1 cellular context compared by ENCODE assay signal in genomic region chr20:21020656-21021004, GRCh38.
TF ChIP-seq lines count a peak whose summit lies in the region.

No MANE protein-coding gene starts in this region.

TF ChIP-seq in HepG2, 621 proteins besides CTCF, POLR2A, EP300 and RAD21 (continued from another document and continues in another):
- peak; percentile 84 for TF ChIP-seq CEBPB (IDR thresholded peaks at IDR 0.05; ENCODE audit: borderline replicate concordance, low read depth, low read length)
- no peak for TF ChIP-seq BATF2 (CRISPR knock-in tag; IDR thresholded peaks at IDR 0.05)
- TF ChIP-seq TERF1 (CRISPR knock-in tag; IDR thresholded peaks at IDR 0.05): no peak
- TF ChIP-seq ARID2 (CRISPR knock-in tag; IDR thresholded peaks at IDR 0.05; ENCODE audit: borderline replicate concordance): no peak
- TF ChIP-seq ZNF138 (CRISPR knock-in tag; IDR thresholded peaks at IDR 0.05; ENCODE audit: low read depth): no peak
- no peak for TF ChIP-seq ZNF232 (CRISPR knock-in tag; IDR thresholded peaks at IDR 0.05; ENCODE audit: borderline replicate concordance)
- TF ChIP-seq FOXP1 (IDR thresholded peaks at IDR 0.05): no peak
- peak; percentile 19; the same call in 1 of the 2 replicates for TF ChIP-seq FOXP1 (CRISPR knock-in tag; IDR thresholded peaks at IDR 0.05)
- no peak for TF ChIP-seq ZNF788 (CRISPR knock-in tag; IDR thresholded peaks at IDR 0.05; ENCODE audit: borderline replicate concordance)
- no peak for TF ChIP-seq JUNB (CRISPR knock-in tag; IDR thresholded peaks at IDR 0.05; ENCODE audit: borderline replicate concordance)
- no peak for TF ChIP-seq ZBTB14 (CRISPR knock-in tag; IDR thresholded peaks at IDR 0.05)
- TF ChIP-seq BCL3 (CRISPR knock-in tag; IDR thresholded peaks at IDR 0.05): no peak
- no peak for TF ChIP-seq ZNF543 (CRISPR knock-in tag; IDR thresholded peaks at IDR 0.05)
- TF ChIP-seq ARID3A (IDR thresholded peaks at IDR 0.05; ENCODE audit: low read depth, low read length): no peak
- TF ChIP-seq MLLT10 (CRISPR knock-in tag; IDR thresholded peaks at IDR 0.05): no peak
- no peak for TF ChIP-seq ZSCAN21 (CRISPR knock-in tag; IDR thresholded peaks at IDR 0.05; ENCODE audit: borderline replicate concordance)
- no peak for TF ChIP-seq DBP (CRISPR knock-in tag; IDR thresholded peaks at IDR 0.05; ENCODE audit: not compliant biosample characterization)
- TF ChIP-seq PAX8 (CRISPR knock-in tag; IDR thresholded peaks at IDR 0.05; ENCODE audit: borderline replicate concordance): no peak
- TF ChIP-seq ZNF281 (CRISPR knock-in tag; IDR thresholded peaks at IDR 0.05; ENCODE audit: borderline replicate concordance): peak; percentile 14; the same call in 1 of the 2 replicates
- TF ChIP-seq HNF4A (CRISPR knock-in tag; IDR thresholded peaks at IDR 0.05): 0 out of 2 replicates have a peak, but pooled peaks have one; percentile 36
- TF ChIP-seq ETS1 (CRISPR knock-in tag; IDR thresholded peaks at IDR 0.05): no peak
- TF ChIP-seq MTF2 (CRISPR knock-in tag; IDR thresholded peaks at IDR 0.05; ENCODE audit: borderline replicate concordance): no peak
- TF ChIP-seq GMEB2 (CRISPR knock-in tag; IDR thresholded peaks at IDR 0.05; ENCODE audit: low read depth): no peak
- no peak for TF ChIP-seq ZBTB42 (CRISPR knock-in tag; IDR thresholded peaks at IDR 0.05)
- TF ChIP-seq IRF1 (CRISPR knock-in tag; IDR thresholded peaks at IDR 0.05; ENCODE audit: low read depth): no peak
- TF ChIP-seq RFX1 (IDR thresholded peaks at IDR 0.05): no peak
- no peak for TF ChIP-seq MYPOP (CRISPR knock-in tag; IDR thresholded peaks at IDR 0.05)
- TF ChIP-seq ZNF597 (CRISPR knock-in tag; IDR thresholded peaks at IDR 0.05): no peak
- TF ChIP-seq ZNF546 (CRISPR knock-in tag; conservative IDR thresholded peaks at IDR 0.05): no peak
- TF ChIP-seq ZNF3 (CRISPR knock-in tag; IDR thresholded peaks at IDR 0.05): no peak
- TF ChIP-seq ZNF20 (CRISPR knock-in tag; IDR thresholded peaks at IDR 0.05): no peak
- no peak for TF ChIP-seq GRHL1 (CRISPR knock-in tag; conservative IDR thresholded peaks at IDR 0.05)
- TF ChIP-seq SETDB1 (CRISPR knock-in tag; IDR thresholded peaks at IDR 0.05; ENCODE audit: borderline replicate concordance): no peak
